16 cellular contexts compared by ENCODE assay signal in genomic region chr19:42052241-42052863, GRCh38. TPM values are rescaled to one million over a fixed set of nuclear protein-coding genes. Genes with fewer than 3 reads are reported as not detected.
DNase-seq lines count a peak whose midpoint lies in the region; ATAC-seq, FAIRE-seq and TF ChIP-seq lines count a peak whose summit lies in the region.
"Had no signal": no experiment of that assay in that cellular context is flagged by ENCODE, and none has a peak within 500 bp of the region (broad histone marks: within the 10 kb centered on the region; RNA-seq: fewer than 3 reads in every experiment).

No MANE protein-coding gene starts in this region.

- H3K36me3 ChIP-seq in K562 (ENCODE audit: control insufficient read depth, insufficient read depth, low read length) (no peaks in the 10 kb centered on the region), neuronal stem cell (replicated peaks in 1 of 2; ENCODE audit: control insufficient read depth in 2 of 2, insufficient read depth in 2 of 2, low read length in 2 of 2) (peaks cover 0 to 35% of the 10 kb centered on the region in 2 donors)
- H3K36me3 ChIP-seq: ovary had no signal

- no peak overlapping the region for H2BK120ac ChIP-seq in neuronal stem cell (ENCODE audit: low read depth, low read length)

- H3K79me2 ChIP-seq in K562 (ENCODE audit: control insufficient read depth, insufficient read depth, low read length) = no peaks in the 10 kb centered on the region

- H3K27me3 ChIP-seq in K562 (ENCODE audit: control insufficient read depth in 2 of 2, insufficient read depth in 2 of 2, low read length in 2 of 2) = peaks cover 27 to 50% of the 10 kb centered on the region in 2 experiments
- H3K27me3 ChIP-seq in neuronal stem cell (ENCODE audit: control insufficient read depth in 3 of 3, insufficient read depth in 3 of 3, low read depth in 1 of 3, low read length in 3 of 3) = no peaks in the 10 kb centered on the region
- H3K27me3 ChIP-seq: ovary had no signal

- TF ChIP-seq EP300 in K562 (IDR thresholded peaks at IDR 0.05; ENCODE audit: low read length) = no peak

- H2AFZ ChIP-seq in K562 (ENCODE audit: low read depth, low read length) (no peak overlapping the region), neuronal stem cell (ENCODE audit: low read length) (peak overlapping the region; percentile 39)

- DNase-seq in NCI-H1436 (lab: John Stamatoyannopoulos, UW) (peak; percentile 6), NCI-H1436 treated with DMSO at 0.1 percent for 48 hours (lab: John Stamatoyannopoulos, UW) (no peak), NCI-H2171 (lab: John Stamatoyannopoulos, UW) (peak; percentile 88), K562 (ENCODE audit: extremely low read depth in 1 of 4, low spot score in 3 of 4) (no peak), neuronal stem cell (ENCODE audit: low spot score) (no peak), medulla oblongata (ENCODE audit: extremely low spot score) (no peak), GDM1 (lab: John Stamatoyannopoulos, UW) (no peak)
- DNase-seq: activated CD8-positive, alpha-beta memory T cell treated with anti-CD3 and anti-CD28 coated beads for 24 hours; activated naive CD4-positive, alpha-beta T cell treated with anti-CD3 and anti-CD28 coated beads, Interleukin-2, amount 50 U/mL, for 16 hours; central memory CD4-positive, alpha-beta T cell; ovary; SHP77 treated with DMSO at 0.1 percent for 48 hours had no signal

- intact Hi-C loops in K562 (cut with micrococcal nuclease) = no loop called here

- no peak for TF ChIP-seq POLR2A in K562 (conservative IDR thresholded peaks at IDR 0.05)

- no peak overlapping the region for H3K4ac ChIP-seq in neuronal stem cell (ENCODE audit: low read length)

- BruUV-seq in K562 (replicated peaks; lab: Mats Ljungman, UMichigan) = no TSS peak

- peak overlapping the region; percentile 42 for H3K18ac ChIP-seq in neuronal stem cell (ENCODE audit: low read length)

- no peaks in the 10 kb centered on the region for H3K79me1 ChIP-seq in neuronal stem cell (ENCODE audit: low read depth, low read length)

- CTCF ChIA-PET in K562 (lab: Yijun Ruan, JAX; ENCODE audit: low intra/inter-chr PET ratio) = no interaction called here

- in situ Hi-C loops in K562 (cut with MboI) = no loop called here

- no peak overlapping the region for H2BK5ac ChIP-seq in neuronal stem cell (ENCODE audit: low read length)

- H3K23ac ChIP-seq in neuronal stem cell (ENCODE audit: low read depth, low read length, poor library complexity) = peak overlapping the region; percentile 13

- H3K4me1 ChIP-seq in K562 (replicated peaks in 1 of 2; ENCODE audit: control insufficient read depth in 2 of 2, insufficient read depth in 2 of 2, low read length in 2 of 2) (peaks cover 10 to 12% of the 10 kb centered on the region in 2 experiments; a peak in 3 of 5 replicates), neuronal stem cell (ENCODE audit: control insufficient read depth in 2 of 2, insufficient read depth in 1 of 2, low read depth in 1 of 2, low read length in 2 of 2) (peaks cover 0 to 4% of the 10 kb centered on the region in 2 donors)

- no peaks in the 10 kb centered on the region for H3K9me3 ChIP-seq in K562 (replicated peaks; ENCODE audit: control insufficient read depth, insufficient read depth, low read depth, low read length)
- no peaks in the 10 kb centered on the region for H3K9me3 ChIP-seq in neuronal stem cell (replicated peaks in 1 of 2; ENCODE audit: control insufficient read depth in 2 of 2, insufficient read depth in 1 of 2, low read depth in 1 of 2, low read length in 2 of 2)
- H3K9me3 ChIP-seq: ovary had no signal

- no peak for TF ChIP-seq RAD21 in K562 (CRISPR knock-in tag; conservative IDR thresholded peaks at IDR 0.05 in 1 of 2, IDR thresholded peaks at IDR 0.05 in 1 of 2)

- peak; percentile 53 for ATAC-seq in K562
- no peak for ATAC-seq in HG02798 (IDR thresholded peaks at IDR 0.05; ENCODE audit: poor library complexity, unreplicated experiment)

- no peak overlapping the region for H2AK5ac ChIP-seq in neuronal stem cell (ENCODE audit: low read depth, low read length)

- H3K27ac ChIP-seq in K562 (ENCODE audit: extremely low read depth, low read depth, low read length) (no peak overlapping the region), neuronal stem cell (replicated peaks; ENCODE audit: low read length) (no peak overlapping the region)
- H3K27ac ChIP-seq: KMS-11, ovary had no signal

- H3K9ac ChIP-seq in K562 (ENCODE audit: insufficient read depth in 1 of 2, low read depth in 2 of 2, low read length in 2 of 2) (no peak overlapping the region), neuronal stem cell (ENCODE audit: low read depth, low read length, poor library complexity) (peak overlapping the region; percentile 32)
- H3K9ac ChIP-seq: KMS-11 had no signal

- 2% methylated on average over 10 of the region's 10 CpGs for WGBS in K562 (ENCODE audit: insufficient coverage, low coverage, missing lambda C conversion rate)
- WGBS in neuronal stem cell (ENCODE audit: extremely low coverage in 2 of 2, insufficient read length in 2 of 2, insufficient replicate concordance in 1 of 2), 2 donors = no CpG with 5 or more reads among the region's 10 CpGs

- POLR2A ChIA-PET in K562 (lab: Yijun Ruan, JAX) = interaction anchor here (0.6 kb wide), 2 partner anchors 55 to 187 kb away, joined by 3 to 4 read pairs; no protein-coding TSS in a partner anchor

- H2BK15ac ChIP-seq in neuronal stem cell (ENCODE audit: low read length) = no peak overlapping the region

- TF ChIP-seq CTCF in K562 (IDR thresholded peaks at IDR 0.05 in 2 of 3, conservative IDR thresholded peaks at IDR 0.05 in 1 of 3; ENCODE audit: insufficient read depth in 2 of 3, low read depth in 1 of 3, low read length in 3 of 3) = no peak

- FAIRE-seq in K562 (lab: Jason Lieb, UNC) = no peak
- FAIRE-seq: A204.1 had no signal

- H3K14ac ChIP-seq in neuronal stem cell (ENCODE audit: low read length) = no peak overlapping the region

- H4K91ac ChIP-seq in neuronal stem cell (ENCODE audit: low read depth, low read length, poor library complexity) = no peak overlapping the region

- no peak overlapping the region for H2BK12ac ChIP-seq in neuronal stem cell (ENCODE audit: low read length)

- H3K4me2 ChIP-seq in K562 (ENCODE audit: insufficient read depth, low read length) (no peak overlapping the region), neuronal stem cell (ENCODE audit: insufficient read depth, low read length, poor library complexity, severe bottlenecking) (no peak overlapping the region)
- H3K4me2 ChIP-seq: KMS-11 had no signal

- H3K9me1 ChIP-seq in K562 (ENCODE audit: control insufficient read depth, insufficient read depth, low read length) = no peaks in the 10 kb centered on the region

- H3K4me3 ChIP-seq in K562 = no peak overlapping the region
- H3K4me3 ChIP-seq in neuronal stem cell (ENCODE audit: low read length in 2 of 2) = no peak overlapping the region
- H3K4me3 ChIP-seq: ovary had no signal

- no peaks in the 10 kb centered on the region for H4K20me1 ChIP-seq in K562 (replicated peaks; ENCODE audit: control insufficient read depth, insufficient read depth, low read length)

- no peak overlapping the region for H4K8ac ChIP-seq in neuronal stem cell (ENCODE audit: low read depth, low read length)

RNA-seq across cellular contexts. Expression of gene GRIK5, which starts 17.7 kb away (rescaled TPM):
- 0.12 and 1.3 TPM in 2 replicates for total RNA-seq in K562 (2011; cell fraction: chromatin; rRNA removed; ENCODE audit: low replicate concordance)
- total RNA-seq in K562 (2011; cell fraction: nucleolus; rRNA removed) = 0.50 and 0.53 TPM in 2 replicates
- total RNA-seq in K562 (2011; cell fraction: nucleoplasm; rRNA removed) = 0.29 and 0.31 TPM in 2 replicates
- 0.27 and 0.29 TPM in 2 replicates for total RNA-seq in K562 (2014; rRNA removed)
- total RNA-seq in K562 (2014; rRNA removed; fragmentation: Illumina TruSeq; extraction: Trizol) = 0.55 TPM in 1 of 2 replicates, not detected in the other
- 0.40 TPM in 1 of 2 replicates, not detected in the other for total RNA-seq in K562 (2015; rRNA removed; fragmentation: Illumina TruSeq; extraction: Trizol)
- total RNA-seq in K562 (2021) = 0.51 and 0.58 TPM in 2 replicates
- polyA plus RNA-seq in K562 (2011; rRNA removed) = 0.04 and 0.09 TPM in 2 replicates
- 0.04 and 0.06 TPM in 2 replicates for polyA plus RNA-seq in K562 (2011; cell fraction: cytosol; rRNA removed)
- 0.27 and 0.48 TPM in 2 replicates for polyA plus RNA-seq in K562 (2011; cell fraction: nucleus; rRNA removed)
- polyA plus RNA-seq in K562 (2012) = 0.34 and 11.2 TPM in 2 replicates
- polyA plus RNA-seq in K562 (2014; fragmentation: Illumina TruSeq; extraction: Trizol) = 0.06 and 0.12 TPM in 2 replicates
- polyA plus RNA-seq in K562 (2014; fragmentation: Nextera tagmentation; extraction: Ambion mirVana) = not detected
- 0.04 and 0.27 TPM in 2 replicates for polyA plus RNA-seq in K562 (2014; rRNA removed)
- polyA minus RNA-seq in K562 (2011; rRNA and poly(A)+ RNA removed) = 0.06 and 0.63 TPM in 2 replicates
- not detected in 2 replicates for polyA minus RNA-seq in K562 (2011; cell fraction: cytosol; rRNA and poly(A)+ RNA removed)
- polyA minus RNA-seq in K562 (2011; cell fraction: nucleus; rRNA and poly(A)+ RNA removed) = 0.33 TPM in 1 of 2 replicates, not detected in the other
- polyA plus RNA-seq in neuronal stem cell (2013, experiment 1 of 2) = 21.6 TPM
- polyA plus RNA-seq in neuronal stem cell (2013, experiment 2 of 2) = 21.7 TPM
- total RNA-seq: lung microvascular endothelial cell had no signal

RNA-seq across cellular contexts. Expression of gene ZNF574, which starts 23.6 kb away (rescaled TPM):
- total RNA-seq in K562 (2011; cell fraction: chromatin; rRNA removed; ENCODE audit: low replicate concordance) = 6.5 and 25.2 TPM in 2 replicates
- 24.3 and 26.2 TPM in 2 replicates for total RNA-seq in K562 (2011; cell fraction: nucleolus; rRNA removed)
- 12.0 and 13.4 TPM in 2 replicates for total RNA-seq in K562 (2011; cell fraction: nucleoplasm; rRNA removed)
- total RNA-seq in K562 (2014; rRNA removed) (12.0 and 21.6 TPM in 2 replicates), K562 (2014; rRNA removed; fragmentation: Illumina TruSeq; extraction: Trizol) (1.9 and 2.6 TPM in 2 replicates), K562 (2015; rRNA removed; fragmentation: Illumina TruSeq; extraction: Trizol) (9.2 and 10.5 TPM in 2 replicates), K562 (2021) (20.7 and 21.0 TPM in 2 replicates)
- polyA plus RNA-seq in K562 (2011; rRNA removed) (7.1 and 12.1 TPM in 2 replicates), K562 (2014; fragmentation: Illumina TruSeq; extraction: Trizol) (8.4 and 13.7 TPM in 2 replicates), K562 (2014; fragmentation: Nextera tagmentation; extraction: Ambion mirVana) (under 1 TPM; 0.24 to 0.34 TPM), K562 (2014; rRNA removed) (11.2 and 13.4 TPM in 2 replicates)
- 15.2 and 35.3 TPM in 2 replicates for polyA plus RNA-seq in K562 (2011; cell fraction: cytosol; rRNA removed)
- 9.6 and 17.8 TPM in 2 replicates for polyA plus RNA-seq in K562 (2011; cell fraction: nucleus; rRNA removed)
- 13.6 and 14.2 TPM in 2 replicates for polyA plus RNA-seq in K562 (2012)
- 7.1 and 9.8 TPM in 2 replicates for polyA minus RNA-seq in K562 (2011; rRNA and poly(A)+ RNA removed)
- polyA minus RNA-seq in K562 (2011; cell fraction: cytosol; rRNA and poly(A)+ RNA removed) = 22.7 and 24.3 TPM in 2 replicates
- 11.4 and 14.6 TPM in 2 replicates for polyA minus RNA-seq in K562 (2011; cell fraction: nucleus; rRNA and poly(A)+ RNA removed)
- polyA plus RNA-seq in neuronal stem cell (2013, experiment 1 of 2) = 13.3 TPM
- polyA plus RNA-seq in neuronal stem cell (2013, experiment 2 of 2) = 13.5 TPM

RNA-seq across cellular contexts. Expression of gene ATP1A3, which starts 58.3 kb away (rescaled TPM):
- total RNA-seq in K562 (2011; cell fraction: chromatin; rRNA removed; ENCODE audit: low replicate concordance) = 0.35 and 2.3 TPM in 2 replicates
- total RNA-seq in K562 (2011; cell fraction: nucleolus; rRNA removed) = 0.50 and 0.53 TPM in 2 replicates
- 0.37 TPM in 1 of 2 replicates, not detected in the other for total RNA-seq in K562 (2011; cell fraction: nucleoplasm; rRNA removed)
- 0.27 TPM in 1 of 2 replicates, not detected in the other for total RNA-seq in K562 (2014; rRNA removed)
- 0.03 and 0.04 TPM in 2 replicates for total RNA-seq in K562 (2014; rRNA removed; fragmentation: Illumina TruSeq; extraction: Trizol)
- 0.15 TPM in 1 of 2 replicates, not detected in the other for total RNA-seq in K562 (2015; rRNA removed; fragmentation: Illumina TruSeq; extraction: Trizol)
- 0.56 and 1.0 TPM in 2 replicates for total RNA-seq in K562 (2021)
- 0.01 and 0.03 TPM in 2 replicates for polyA plus RNA-seq in K562 (2011; rRNA removed)
- polyA plus RNA-seq in K562 (2011; cell fraction: cytosol; rRNA removed) = 0.03 TPM in 1 of 2 replicates, not detected in the other
- 0.13 TPM in 1 of 2 replicates, not detected in the other for polyA plus RNA-seq in K562 (2011; cell fraction: nucleus; rRNA removed)
- polyA plus RNA-seq in K562 (2012) = 0.62 and 1.7 TPM in 2 replicates
- polyA plus RNA-seq in K562 (2014; fragmentation: Illumina TruSeq; extraction: Trizol) = 0.30 and 0.60 TPM in 2 replicates
- polyA plus RNA-seq in K562 (2014; fragmentation: Nextera tagmentation; extraction: Ambion mirVana) = not detected
- 0.07 and 0.11 TPM in 2 replicates for polyA plus RNA-seq in K562 (2014; rRNA removed)
- 0.06 and 0.11 TPM in 2 replicates for polyA minus RNA-seq in K562 (2011; rRNA and poly(A)+ RNA removed)
- polyA minus RNA-seq in K562 (2011; cell fraction: cytosol; rRNA and poly(A)+ RNA removed) = 0.19 TPM in 1 of 2 replicates, not detected in the other
- polyA minus RNA-seq in K562 (2011; cell fraction: nucleus; rRNA and poly(A)+ RNA removed) = 0.40 TPM in 1 of 2 replicates, not detected in the other
- 2.5 TPM for polyA plus RNA-seq in neuronal stem cell (2013, experiment 1 of 2)
- polyA plus RNA-seq in neuronal stem cell (2013, experiment 2 of 2) = 2.6 TPM
- total RNA-seq: lung microvascular endothelial cell had no signal

Comparison
In these comparisons a context has a peak if more than half of its experiments do, and no peak if none do; other contexts are left out.
1. DNase-seq: peak in NCI-H1436 (single experiment) and NCI-H2171 (single experiment); none in NCI-H1436 treated with DMSO at 0.1 percent for 48 hours (single experiment), K562 (0 of 4), neuronal stem cell (single experiment), medulla oblongata (single experiment) and GDM1 (single experiment).